In genomic region chr5:149849990-149850910, GRCh38 we compare ENCODE assay signal across 27 cellular contexts.
DNase-seq lines count a peak whose midpoint lies in the region; ATAC-seq, FAIRE-seq and TF ChIP-seq lines count a peak whose summit lies in the region.
"Had no signal": no experiment of that assay in that cellular context is flagged by ENCODE, and none has a peak within 500 bp of the region (broad histone marks: within the 10 kb centered on the region; RNA-seq: fewer than 3 reads in every experiment).

No MANE protein-coding gene starts in this region.

- peak; percentile 25 to 28; a peak in 3 of 4 replicates for TF ChIP-seq RAD21 in H1 (IDR thresholded peaks at IDR 0.05 in 1 of 2, conservative IDR thresholded peaks at IDR 0.05 in 1 of 2; ENCODE audit: low read depth in 2 of 2, low read length in 2 of 2)

- intact Hi-C loops in left ventricle myocardium inferior (cut with micrococcal nuclease), result no loop called here
- intact Hi-C loops in left cardiac atrium (cut with DNase I), result loop anchor here in 1 of 2 donors (5.0 kb wide), 1 partner anchor 213 kb away; no protein-coding TSS in a partner anchor
- intact Hi-C loops in gastrocnemius medialis (cut with DNase I; ENCODE audit: low total_unique reads), result loop anchor here (5.0 kb wide), 1 partner anchor 142 kb away; no protein-coding TSS in a partner anchor

- H3K23me2 ChIP-seq in H1 (ENCODE audit: low read depth, low read length), result no peaks in the 10 kb centered on the region

- no peak overlapping the region for H3K4me2 ChIP-seq in H1 (ENCODE audit: insufficient read depth in 1 of 2, low read depth in 2 of 2, low read length in 2 of 2)
- H3K4me2 ChIP-seq: PC-9 had no signal

- no peaks in the 10 kb centered on the region for H3K27me3 ChIP-seq in left ventricle myocardium inferior (ENCODE audit: low read depth)
- no peaks in the 10 kb centered on the region for H3K27me3 ChIP-seq in H1 (replicated peaks in 1 of 4; ENCODE audit: control insufficient read depth in 3 of 4, extremely low read depth in 1 of 4, insufficient read depth in 3 of 4, low read length in 3 of 4)
- no peaks in the 10 kb centered on the region for H3K27me3 ChIP-seq in mucosa of rectum (ENCODE audit: control insufficient read depth in 2 of 2, insufficient read depth in 2 of 2, low read length in 2 of 2)
- H3K27me3 ChIP-seq in gastrocnemius medialis, result no peaks in the 10 kb centered on the region
- H3K27me3 ChIP-seq: BE2C had no signal

- H3K79me2 ChIP-seq in H1 (ENCODE audit: control insufficient read depth in 1 of 2, insufficient read depth in 2 of 2, low read length in 2 of 2), result no peaks in the 10 kb centered on the region

- H3K4me1 ChIP-seq in left ventricle myocardium inferior, result peaks cover 9% of the 10 kb centered on the region
- peaks cover 0 to 2% (median 0%) of the 10 kb centered on the region in 4 experiments; a peak in 1 of 7 replicates for H3K4me1 ChIP-seq in H1 (replicated peaks in 1 of 4; ENCODE audit: control insufficient read depth in 3 of 4, insufficient read depth in 4 of 4, low read length in 3 of 4)
- peaks cover 16 to 22% of the 10 kb centered on the region in 2 donors for H3K4me1 ChIP-seq in mucosa of rectum (ENCODE audit: control insufficient read depth in 2 of 2, insufficient read depth in 2 of 2, low read length in 2 of 2)
- H3K4me1 ChIP-seq in gastrocnemius medialis, result peaks cover 0 to 6% of the 10 kb centered on the region in 2 donors
- H3K4me1 ChIP-seq: BE2C had no signal

- H4K5ac ChIP-seq in H1 (ENCODE audit: insufficient read length, low read depth, low read length), result no peak overlapping the region

- H2BK120ac ChIP-seq in H1 (replicated peaks; ENCODE audit: low read depth, low read length), result no peak overlapping the region

- H4K20me1 ChIP-seq in H1 (replicated peaks in 1 of 2; ENCODE audit: control insufficient read depth in 1 of 2, insufficient read depth in 2 of 2, low read length in 2 of 2), result no peaks in the 10 kb centered on the region

- H2AK5ac ChIP-seq in H1 (ENCODE audit: low read depth, low read length), result no peak overlapping the region

- H3K56ac ChIP-seq in H1 (replicated peaks; ENCODE audit: insufficient read length, low read depth, low read length), result no peak overlapping the region

- no peak overlapping the region for H3K23ac ChIP-seq in H1 (ENCODE audit: insufficient read length)

- 91% methylated on average over 20 of the region's 20 CpGs; no CpG with 5 or more reads in 1 of the 2 experiments for WGBS in H1 (ENCODE audit: extremely low coverage in 1 of 2, insufficient coverage in 1 of 2, insufficient read length in 1 of 2, insufficient replicate concordance in 2 of 2, low coverage in 1 of 2, low lambda C conversion rate in 2 of 2, missing lambda C conversion rate in 1 of 2), 2 experiments

- H4K91ac ChIP-seq in H1 (replicated peaks; ENCODE audit: insufficient read length, low read length), result no peak overlapping the region

- FAIRE-seq in H1 (lab: Jason Lieb, UNC), result no peak
- FAIRE-seq: GM12891, HTR-8/SVneo had no signal

- H3K18ac ChIP-seq in H1 (ENCODE audit: extremely low read depth, low read length), result no peak overlapping the region

- H2AFZ ChIP-seq in H1 (ENCODE audit: low read length), result no peak overlapping the region
- H2AFZ ChIP-seq: PC-9 had no signal

- no peak overlapping the region for H4K8ac ChIP-seq in H1 (ENCODE audit: extremely low read depth, insufficient read depth, low read length)

- H3K27ac ChIP-seq in left ventricle myocardium inferior (replicated peaks), result peak overlapping the region; percentile 17
- H3K27ac ChIP-seq in H1 (ENCODE audit: low read depth, low read length), result no peak overlapping the region
- H3K27ac ChIP-seq in mucosa of rectum (ENCODE audit: low read depth in 2 of 2, low read length in 2 of 2), result peak overlapping the region; percentile 23 to 63
- peak overlapping the region in 2 of 4 donors; percentile 23 to 42 for H3K27ac ChIP-seq in gastrocnemius medialis
- H3K27ac ChIP-seq: 22Rv1, PC-9 had no signal

- H2BK20ac ChIP-seq in H1 (ENCODE audit: low read length), result no peak overlapping the region

- ATAC-seq in left cardiac atrium (no peak), gastrocnemius medialis (no peak)

- no peak for DNase-seq in left ventricle myocardium inferior
- DNase-seq in left cardiac atrium, result no peak
- no peak for DNase-seq in H1 (ENCODE audit: low read depth in 1 of 2, low spot score in 2 of 2)
- no peak for DNase-seq in gastrocnemius medialis
- no peak for DNase-seq in OCI-M1 (lab: John Stamatoyannopoulos, UW)
- DNase-seq in T-helper 9 cell, result no peak
- DNase-seq: ACHN; BE2C; CD8-positive, alpha-beta memory T cell; DMS 273 treated with DMSO at 0.1 percent for 48 hours; DMS79; EL; GDM1; H7; KBM-7; NCI-H1105 treated with DMSO at 0.1 percent for 48 hours; NCI-H146; NCI-H1930; NCI-H446; NCI-H524 treated with DMSO at 0.1 percent for 48 hours; NCI-H774; PC-9; Right ventricle myocardium superior had no signal

- H2BK15ac ChIP-seq in H1 (ENCODE audit: low read length), result no peak overlapping the region

- H2BK12ac ChIP-seq in H1 (ENCODE audit: low read depth, low read length), result no peak overlapping the region

- H3K9ac ChIP-seq in H1 (replicated peaks in 1 of 4; ENCODE audit: extremely low read depth in 1 of 4, low read depth in 3 of 4, low read length in 3 of 4) (no peak overlapping the region), mucosa of rectum (ENCODE audit: low read depth in 1 of 2, low read length in 2 of 2) (peak overlapping the region; percentile 15 to 17)

- H3K9me3 ChIP-seq in left ventricle myocardium inferior (replicated peaks), result no peaks in the 10 kb centered on the region
- no peaks in the 10 kb centered on the region for H3K9me3 ChIP-seq in H1 (ENCODE audit: insufficient read depth in 2 of 2, low read depth in 1 of 2, low read length in 1 of 2)
- no peaks in the 10 kb centered on the region for H3K9me3 ChIP-seq in mucosa of rectum (ENCODE audit: control insufficient read depth in 2 of 2, low read length in 2 of 2)
- no peaks in the 10 kb centered on the region for H3K9me3 ChIP-seq in gastrocnemius medialis
- H3K9me3 ChIP-seq: BE2C had no signal

- H2BK5ac ChIP-seq in H1 (ENCODE audit: low read depth, low read length), result no peak overlapping the region

- no peak overlapping the region for H3K4ac ChIP-seq in H1 (replicated peaks; ENCODE audit: insufficient read length, low read depth, low read length)

- TF ChIP-seq POLR2A in H1 (IDR thresholded peaks at IDR 0.05; ENCODE audit: control extremely low read depth in 1 of 2, low read depth in 2 of 2, low read length in 2 of 2) (no peak), gastrocnemius medialis (IDR thresholded peaks at IDR 0.05) (no peak)

- H3K4me3 ChIP-seq in left ventricle myocardium inferior (no peak overlapping the region), H1 (ENCODE audit: extremely low read depth in 1 of 4, insufficient read depth in 2 of 4, low read depth in 3 of 4, low read length in 4 of 4) (no peak overlapping the region), mucosa of rectum (ENCODE audit: low read length in 2 of 2) (peak overlapping the region in 1 of 2 donors; percentile 37), gastrocnemius medialis (no peak overlapping the region)
- H3K4me3 ChIP-seq: PC-9 had no signal

- POLR2A ChIA-PET in H1 (lab: Charles Lee; ENCODE audit: partially characterized antibody), result no interaction called here

- CTCF ChIA-PET in H1 (lab: Charles Lee; ENCODE audit: partially characterized antibody), result interaction anchor here (0.7 to 68.7 kb wide), 13 partner anchors 5 to 214 kb away, joined by 3 to 1740 read pairs (median 6); no protein-coding TSS in a partner anchor

- no peak for TF ChIP-seq EP300 in H1 (IDR thresholded peaks at IDR 0.05; ENCODE audit: borderline replicate concordance in 1 of 2, low read depth in 2 of 2, low read length in 2 of 2)

- no peak overlapping the region for H3K14ac ChIP-seq in H1 (ENCODE audit: insufficient read length)

- TF ChIP-seq CTCF in left ventricle myocardium inferior (IDR thresholded peaks at IDR 0.05; ENCODE audit: borderline replicate concordance) (no peak), H1 (IDR thresholded peaks at IDR 0.05; ENCODE audit: control extremely low read depth in 1 of 3, insufficient read depth in 1 of 3, low read depth in 1 of 3, low read length in 3 of 3) (peak in 2 of 3 experiments; percentile 22 to 29; a peak in 2 of 4 replicates), gastrocnemius medialis (IDR thresholded peaks at IDR 0.05 in 4 of 5, conservative IDR thresholded peaks at IDR 0.05 in 1 of 5) (no peak)

- in situ Hi-C loops in gastrocnemius medialis (cut with MboI; ENCODE audit: low sequenced_read_pairs in 4 of 4), result loop anchor here (5.0 to 10.0 kb wide), 3 partner anchors 137 to 215 kb away; no protein-coding TSS in a partner anchor

- no peaks in the 10 kb centered on the region for H3K79me1 ChIP-seq in H1 (ENCODE audit: low read depth, low read length)

- H3K36me3 ChIP-seq in left ventricle myocardium inferior, result peaks cover 66% of the 10 kb centered on the region
- peaks cover 0 to 14% (median 7%) of the 10 kb centered on the region in 4 experiments; a peak in 2 of 8 replicates for H3K36me3 ChIP-seq in H1 (ENCODE audit: control insufficient read depth in 2 of 4, insufficient read depth in 4 of 4, low read length in 3 of 4)
- H3K36me3 ChIP-seq in mucosa of rectum (ENCODE audit: control insufficient read depth in 2 of 2, insufficient read depth in 2 of 2, low read length in 2 of 2), result peaks cover 36 to 42% of the 10 kb centered on the region in 2 donors
- peaks cover 0 to 41% of the 10 kb centered on the region in 2 donors for H3K36me3 ChIP-seq in gastrocnemius medialis

TF ChIP-seq in H1, 55 proteins besides CTCF, POLR2A, EP300 and RAD21 (continues in another document):
- TF ChIP-seq POU5F1 (IDR thresholded peaks at IDR 0.05; ENCODE audit: low read depth, low read length), result no peak

Comparison
In these comparisons a context has a peak if more than half of its experiments do, and no peak if none do; other contexts are left out.
1. CTCF ChIP-seq: peak in H1 (2 of 3); none in left ventricle myocardium inferior (single experiment) and gastrocnemius medialis (0 of 5).
2. H3K9ac ChIP-seq: peak in mucosa of rectum (2 of 2); none in H1 (0 of 4).